8 cellular contexts compared by ENCODE assay signal in genomic region chr1:150981177-150981804, GRCh38. TPM values are rescaled to one million over a fixed set of nuclear protein-coding genes. Genes with fewer than 3 reads are reported as not detected.
A peak's percentile ranks its signal among the peaks of the same experiment; 100 is the strongest.
DNase-seq lines count a peak whose midpoint lies in the region; TF ChIP-seq lines count a peak whose summit lies in the region.
"Had no signal": no experiment of that assay in that cellular context is flagged by ENCODE, and none has a peak within 500 bp of the region (broad histone marks: within the 10 kb centered on the region; RNA-seq: fewer than 3 reads in every experiment).

No MANE protein-coding gene starts in this region.

- H3K27me3 Mint-ChIP-seq in Caco-2 (ENCODE audit: insufficient read depth, unreplicated experiment) = no peaks in the 10 kb centered on the region

- peaks cover 26% of the 10 kb centered on the region for H3K36me3 Mint-ChIP-seq in Caco-2 (ENCODE audit: insufficient read depth, unreplicated experiment)

- no peak overlapping the region for H3K27ac ChIP-seq in iPS DF 6.9 (ENCODE audit: low read length)
- H3K27ac ChIP-seq: HL-60, left ventricle myocardium inferior had no signal

- peak overlapping the region; percentile 93 for H3K27ac Mint-ChIP-seq in Caco-2 (ENCODE audit: unreplicated experiment)

- H3K4me1 ChIP-seq in Caco-2 (peaks cover 87% of the 10 kb centered on the region), iPS DF 6.9 (ENCODE audit: control insufficient read depth, insufficient read depth, low read length) (peaks cover 12% of the 10 kb centered on the region; the same call in 1 of the 2 replicates)

- CTCF ChIA-PET in Caco-2 (lab: Charles Lee) = interaction anchor here (0.5 to 3.4 kb wide), 9 partner anchors 9 to 168 kb away, joined by 3 to 40 read pairs (median 4); partner anchors contain the start of gene MINDY1

- no peaks in the 10 kb centered on the region for H3K9me3 ChIP-seq in Caco-2
- no peaks in the 10 kb centered on the region for H3K9me3 ChIP-seq in iPS DF 6.9 (ENCODE audit: control insufficient read depth, insufficient read depth, low read length)
- H3K9me3 ChIP-seq: left ventricle myocardium inferior had no signal

- H3K36me3 ChIP-seq in Caco-2 (ENCODE audit: control insufficient read depth, insufficient read depth, low read length) = peaks cover 2% of the 10 kb centered on the region; the same call in 1 of the 2 replicates
- no peaks in the 10 kb centered on the region for H3K36me3 ChIP-seq in iPS DF 6.9 (ENCODE audit: control insufficient read depth, insufficient read depth, low read length)
- H3K36me3 ChIP-seq: left ventricle myocardium inferior had no signal

- BruUV-seq in Caco-2 (replicated peaks; lab: Mats Ljungman, UMichigan) = TSS peak; percentile 38

- H3K9me3 Mint-ChIP-seq in Caco-2 (ENCODE audit: unreplicated experiment) = no peaks in the 10 kb centered on the region

- no peak overlapping the region for H3K4me3 ChIP-seq in Caco-2 (ENCODE audit: low read depth, low read length)
- no peak overlapping the region for H3K4me3 ChIP-seq in iPS DF 6.9 (ENCODE audit: low read length)
- H3K4me3 ChIP-seq: left ventricle myocardium inferior had no signal

- no peak for TF ChIP-seq CTCF in Caco-2 (IDR thresholded peaks at IDR 0.05; ENCODE audit: insufficient read depth in 1 of 2, low read depth in 1 of 2, low read length in 1 of 2, severe bottlenecking in 1 of 2, unreplicated experiment in 1 of 2)
- TF ChIP-seq CTCF in GM13976 (IDR thresholded peaks at IDR 0.05; ENCODE audit: borderline replicate concordance, control extremely low read depth, extremely low read depth, insufficient read depth, missing control alignments) = no peak

- intact Hi-C loops in Caco-2 (cut with micrococcal nuclease; ENCODE audit: unreplicated experiment) = loop anchor here (1.0 to 5.0 kb wide), 3 partner anchors 15 to 104 kb away; partner anchors contain the start of genes ARNT and C1orf56

- DNase-seq in Caco-2 (peak; percentile 85 to 91), NCI-H2081 (lab: John Stamatoyannopoulos, UW) (peak; percentile 81 to 91), iPS DF 6.9 (ENCODE audit: low read depth, low spot score) (peak; percentile 83), medulla oblongata (ENCODE audit: extremely low spot score) (no peak), cerebellum (ENCODE audit: low spot score) (no peak), GM13976 (ENCODE audit: low spot score) (no peak)
- DNase-seq: left ventricle myocardium inferior had no signal

- no peaks in the 10 kb centered on the region for H3K27me3 ChIP-seq in Caco-2 (replicated peaks; ENCODE audit: control insufficient read depth, insufficient read depth, low read length)
- H3K27me3 ChIP-seq in iPS DF 6.9 (ENCODE audit: control insufficient read depth, insufficient read depth, low read length) = no peaks in the 10 kb centered on the region

- in situ Hi-C loops in GM13976 (cut with MboI; ENCODE audit: low sequenced_read_pairs, unreplicated experiment) = no loop called here

- POLR2A ChIA-PET in Caco-2 (lab: Charles Lee) = interaction anchor here (0.5 to 2.4 kb wide), 7 partner anchors 10 to 380 kb away, joined by 3 to 19 read pairs (median 5); partner anchors contain the start of gene MINDY1

- peak overlapping the region; percentile 76 for H3K4me3 Mint-ChIP-seq in Caco-2 (ENCODE audit: unreplicated experiment)

- peaks cover 47% of the 10 kb centered on the region for H3K4me1 Mint-ChIP-seq in Caco-2 (ENCODE audit: low read depth, unreplicated experiment)

- no CpG with 5 or more reads among the region's 6 CpGs for WGBS in iPS DF 6.9 (ENCODE audit: insufficient coverage, insufficient read length)

RNA-seq across cellular contexts. Expression of gene ANXA9, which starts 0.8 kb away (rescaled TPM):
- total RNA-seq in Caco-2 (2022) (30.0 and 42.5 TPM in 2 replicates), cerebellum (0.18 TPM)

RNA-seq across cellular contexts. Expression of gene CERS2, which starts 6.7 kb away (rescaled TPM):
- total RNA-seq in Caco-2 (2022) = 360 and 379 TPM in 2 replicates
- 38.6 TPM for total RNA-seq in cerebellum

RNA-seq across cellular contexts. Expression of gene MINDY1, which starts 25.4 kb away (rescaled TPM):
- total RNA-seq in Caco-2 (2022) (15.6 and 16.9 TPM in 2 replicates), cerebellum (18.8 TPM)

RNA-seq across cellular contexts. Expression of gene PRUNE1, which starts 27.0 kb away (rescaled TPM):
- total RNA-seq in Caco-2 (2022) (24.2 and 24.3 TPM in 2 replicates), cerebellum (16.2 TPM)

RNA-seq across cellular contexts. Expression of gene BNIPL, which starts 55.1 kb away (rescaled TPM):
- total RNA-seq in Caco-2 (2022) (1.9 and 2.3 TPM in 2 replicates), cerebellum (0.54 TPM)

Comparison
In these comparisons a context has a peak if more than half of its experiments do, and no peak if none do; other contexts are left out.
1. DNase-seq: peak in Caco-2 (2 of 2), NCI-H2081 (2 of 2) and iPS DF 6.9 (single experiment); none in medulla oblongata (single experiment), cerebellum (single experiment) and GM13976 (single experiment).
2. RNA of gene ANXA9, which starts 0.8 kb away (total RNA-seq): 30.0 to 42.5 TPM in Caco-2; 0.18 TPM in cerebellum (single experiment); every median in the first group is over 10 times any median in the second.